ENCODE assay signal across 11 cellular contexts in genomic region chr17:31489295-31490018, GRCh38.
DNase-seq lines count a peak whose midpoint lies in the region; ATAC-seq and TF ChIP-seq lines count a peak whose summit lies in the region.
"Had no signal": no experiment of that assay in that cellular context is flagged by ENCODE, and none has a peak within 500 bp of the region (broad histone marks: within the 10 kb centered on the region; RNA-seq: fewer than 3 reads in every experiment).

No MANE protein-coding gene starts in this region.

- no peaks in the 10 kb centered on the region for H3K9me3 Mint-ChIP-seq in CD8-positive, alpha-beta T cell

- intact Hi-C loops in CD8-positive, alpha-beta T cell (cut with DNase I, micrococcal nuclease) = loop anchor here (1.0 to 5.0 kb wide), 7 partner anchors 19 to 662 kb away; partner anchors contain the start of genes COPRS (in 1 of the 2) and EVI2B (in 1 of the 2)
- intact Hi-C loops in colonic mucosa (cut with DNase I) = no loop called here

- no peak for ATAC-seq in CD8-positive, alpha-beta T cell
- no peak for ATAC-seq in HG03039 (IDR thresholded peaks at IDR 0.05; ENCODE audit: unreplicated experiment)
- ATAC-seq in GM18858 (IDR thresholded peaks at IDR 0.05; ENCODE audit: unreplicated experiment) = no peak

- peak overlapping the region; percentile 92 for H3K4me3 Mint-ChIP-seq in CD8-positive, alpha-beta T cell

- CTCF ChIA-PET in CD8-positive, alpha-beta T cell (lab: Charles Lee) = interaction anchor here (0.8 to 2.5 kb wide), 4 partner anchors 10 to 52 kb away, joined by 3 to 10 read pairs (median 4); no protein-coding TSS in a partner anchor

- DNase-seq in CD8-positive, alpha-beta T cell = peak in 4 of 7 experiments; percentile 21 to 58 (median 48)
- DNase-seq in NCI-H2196 treated with DMSO at 0.1 percent for 48 hours (lab: John Stamatoyannopoulos, UW; ENCODE audit: unreplicated experiment) = peak; percentile 10
- DNase-seq in colonic mucosa = peak; percentile 94
- DNase-seq in NCI-H1436 treated with DMSO at 0.1 percent for 48 hours (lab: John Stamatoyannopoulos, UW) = no peak
- DNase-seq in WERI-Rb-1 = no peak
- DNase-seq: DMS79 treated with DMSO at 0.1 percent for 48 hours, KG1 had no signal

- no peak for TF ChIP-seq CTCF in CD8-positive, alpha-beta T cell (IDR thresholded peaks at IDR 0.05)
- no peak for TF ChIP-seq CTCF in colonic mucosa (IDR thresholded peaks at IDR 0.05)
- TF ChIP-seq CTCF in WERI-Rb-1 (IDR thresholded peaks at IDR 0.05; ENCODE audit: low read depth, low read length) = no peak

- peak overlapping the region; percentile 83 for H3K4me3 ChIP-seq in CD8-positive, alpha-beta T cell (ENCODE audit: low read depth, low read length)
- peak overlapping the region; percentile 88 for H3K4me3 ChIP-seq in colonic mucosa
- H3K4me3 ChIP-seq in muscle layer of duodenum (ENCODE audit: low read depth in 1 of 2, low read length in 2 of 2) = peak overlapping the region; percentile 55 to 64
- H3K4me3 ChIP-seq in WERI-Rb-1 (ENCODE audit: low read depth, low read length) = no peak overlapping the region

- H3K27me3 ChIP-seq in CD8-positive, alpha-beta T cell (ENCODE audit: insufficient read depth, low read length) = no peaks in the 10 kb centered on the region
- H3K27me3 ChIP-seq in colonic mucosa (no peaks in the 10 kb centered on the region), muscle layer of duodenum (ENCODE audit: low read depth, low read length) (no peaks in the 10 kb centered on the region), WERI-Rb-1 (ENCODE audit: insufficient read depth, low read depth, severe bottlenecking) (no peaks in the 10 kb centered on the region)
- H3K27me3 ChIP-seq: cardiac muscle cell had no signal

- H3K27ac ChIP-seq in CD8-positive, alpha-beta T cell (ENCODE audit: low read depth, low read length) = peak overlapping the region; percentile 85
- H3K27ac ChIP-seq in colonic mucosa (peak overlapping the region; percentile 90), muscle layer of duodenum (ENCODE audit: low read length) (peak overlapping the region; percentile 67), WERI-Rb-1 (no peak overlapping the region)
- H3K27ac ChIP-seq: cardiac muscle cell had no signal

- H3K36me3 Mint-ChIP-seq in CD8-positive, alpha-beta T cell = peaks cover 4% of the 10 kb centered on the region

- H3K4me1 ChIP-seq in CD8-positive, alpha-beta T cell (ENCODE audit: insufficient read depth, low read length) = peaks cover 64% of the 10 kb centered on the region
- peaks cover 30% of the 10 kb centered on the region for H3K4me1 ChIP-seq in colonic mucosa
- H3K4me1 ChIP-seq in muscle layer of duodenum (ENCODE audit: control insufficient read depth in 1 of 2, insufficient read depth in 2 of 2, low read length in 2 of 2) = peaks cover 7 to 13% of the 10 kb centered on the region in 2 donors

- no peaks in the 10 kb centered on the region for H3K27me3 Mint-ChIP-seq in CD8-positive, alpha-beta T cell (ENCODE audit: low read depth)

- peaks cover 67% of the 10 kb centered on the region for H3K4me1 Mint-ChIP-seq in CD8-positive, alpha-beta T cell (ENCODE audit: low read depth)

- peak overlapping the region; percentile 97 for H3K27ac Mint-ChIP-seq in CD8-positive, alpha-beta T cell

- no peaks in the 10 kb centered on the region for H3K9me3 ChIP-seq in CD8-positive, alpha-beta T cell (ENCODE audit: low read length)
- no peaks in the 10 kb centered on the region for H3K9me3 ChIP-seq in colonic mucosa
- H3K9me3 ChIP-seq in muscle layer of duodenum (ENCODE audit: control insufficient read depth in 1 of 2, low read length in 2 of 2) = no peaks in the 10 kb centered on the region
- H3K9me3 ChIP-seq in WERI-Rb-1 (ENCODE audit: severe bottlenecking) = no peaks in the 10 kb centered on the region

- peak overlapping the region; percentile 20 to 91 for H3K9ac ChIP-seq in colonic mucosa (ENCODE audit: low read depth in 2 of 2, low read length in 2 of 2)

- no peaks in the 10 kb centered on the region for H3K36me3 ChIP-seq in CD8-positive, alpha-beta T cell (ENCODE audit: insufficient read depth, low read length)
- no peaks in the 10 kb centered on the region for H3K36me3 ChIP-seq in colonic mucosa
- no peaks in the 10 kb centered on the region for H3K36me3 ChIP-seq in muscle layer of duodenum (ENCODE audit: control insufficient read depth in 1 of 2, insufficient read depth in 2 of 2, low read length in 2 of 2)
- H3K36me3 ChIP-seq in WERI-Rb-1 = no peaks in the 10 kb centered on the region
- H3K36me3 ChIP-seq: cardiac muscle cell had no signal

- POLR2A ChIA-PET in CD8-positive, alpha-beta T cell (lab: Charles Lee) = interaction anchor here (1.1 to 9.5 kb wide), 4 partner anchors 9 to 21 kb away, joined by 3 to 172 read pairs (median 5); no protein-coding TSS in a partner anchor

Comparison
In these comparisons a context has a peak if more than half of its experiments do, and no peak if none do; other contexts are left out.
1. DNase-seq: peak in CD8-positive, alpha-beta T cell (4 of 7), NCI-H2196 treated with DMSO at 0.1 percent for 48 hours (single experiment) and colonic mucosa (single experiment); none in NCI-H1436 treated with DMSO at 0.1 percent for 48 hours (single experiment) and WERI-Rb-1 (single experiment).